ENCODE assay signal across 8 cellular contexts in genomic region chr9:138147556-138147955, GRCh38.
DNase-seq lines count a peak whose midpoint lies in the region; TF ChIP-seq lines count a peak whose summit lies in the region.
"Not testable (repeated sequence)": the region's sequence is repeated elsewhere in the genome, so short reads cannot be mapped to it uniquely, and the experiment has no call there.

No MANE protein-coding gene starts in this region.

- not testable (repeated sequence) for H3K18ac ChIP-seq in trophoblast cell (ENCODE audit: low read length)

- not testable (repeated sequence) for H3K27me3 Mint-ChIP-seq in endothelial cell (ENCODE audit: unreplicated experiment)

- not testable (repeated sequence) for H3K36me3 Mint-ChIP-seq in endothelial cell (ENCODE audit: low read depth, unreplicated experiment)

- not testable (repeated sequence) for H3K14ac ChIP-seq in trophoblast cell (ENCODE audit: low read length)

- intact Hi-C loops in thyroid gland (cut with DNase I): not testable (repeated sequence)

- H3K9me3 Mint-ChIP-seq in endothelial cell (ENCODE audit: unreplicated experiment): not testable (repeated sequence)

- not testable (repeated sequence) for H3K23ac ChIP-seq in trophoblast cell (ENCODE audit: low read length)

- not testable (repeated sequence) for H3K9ac ChIP-seq in OCI-LY3 (ENCODE audit: low read length); trophoblast cell (ENCODE audit: low read length)

- DNase-seq in DMS 273 (lab: John Stamatoyannopoulos, UW; ENCODE audit: unreplicated experiment) (peak; percentile 31), activated T-cell treated with anti-CD3 and anti-CD28 coated beads for 4 hours (peak; percentile 8), endothelial cell (ENCODE audit: low spot score) (peak; percentile 81), iris pigment epithelial cell (ENCODE audit: low read depth) (peak; percentile 16), trophoblast cell (peak; percentile 7 to 47), thyroid gland (peak; percentile 55 to 73)
- DNase-seq in LNCaP clone FGC (ENCODE audit: low read depth): not testable (repeated sequence)

- H3K27ac Mint-ChIP-seq in endothelial cell (ENCODE audit: unreplicated experiment): not testable (repeated sequence)

- TF ChIP-seq CTCF in LNCaP clone FGC (IDR thresholded peaks at IDR 0.05; ENCODE audit: control insufficient read depth, extremely low read depth, insufficient read depth) (peak; percentile 31), OCI-LY3 (IDR thresholded peaks at IDR 0.05; ENCODE audit: low read depth, low read length) (peak; percentile 29), endothelial cell (IDR thresholded peaks at IDR 0.05; ENCODE audit: unreplicated experiment) (peak; percentile 79), thyroid gland (IDR thresholded peaks at IDR 0.05) (peak in 1 of 6 experiments; percentile 37)

- not testable (repeated sequence) for H3K79me1 ChIP-seq in trophoblast cell (ENCODE audit: low read length)

- not testable (repeated sequence) for H4K20me1 ChIP-seq in OCI-LY3 (ENCODE audit: insufficient read depth, low read length)

- H3K4me3 ChIP-seq in LNCaP clone FGC (ENCODE audit: low read depth, low read length): peak overlapping the region; percentile 36
- peak overlapping the region; percentile 62 for H3K4me3 ChIP-seq in OCI-LY3 (ENCODE audit: low read length)
- not testable (repeated sequence) for H3K4me3 ChIP-seq in trophoblast cell (ENCODE audit: low read depth, low read length); thyroid gland (replicated peaks in 1 of 3)

- H3K9me3 ChIP-seq in OCI-LY3 (ENCODE audit: insufficient read depth, low read length); thyroid gland: not testable (repeated sequence)
- peaks cover 14% of the 10 kb centered on the region for H3K9me3 ChIP-seq in trophoblast cell (ENCODE audit: insufficient read depth, low read depth, low read length)

- H3K79me2 ChIP-seq in OCI-LY3 (ENCODE audit: low read length); trophoblast cell (ENCODE audit: control insufficient read depth, insufficient read depth, low read length, poor library complexity): not testable (repeated sequence)

- H4K12ac ChIP-seq in trophoblast cell (ENCODE audit: low read depth, low read length): not testable (repeated sequence)

- H2BK5ac ChIP-seq in trophoblast cell (ENCODE audit: low read depth, low read length, poor library complexity): not testable (repeated sequence)

- not testable (repeated sequence) for H2BK120ac ChIP-seq in trophoblast cell (ENCODE audit: insufficient read depth, low read length, poor library complexity)

- not testable (repeated sequence) for TF ChIP-seq POLR2A in thyroid gland (IDR thresholded peaks at IDR 0.05)

- H3K27me3 ChIP-seq in OCI-LY3 (ENCODE audit: low read depth, low read length); trophoblast cell (ENCODE audit: insufficient read depth, low read length); thyroid gland: not testable (repeated sequence)

- not testable (repeated sequence) for H4K8ac ChIP-seq in trophoblast cell (ENCODE audit: low read depth, low read length)

- not testable (repeated sequence) for H3K4ac ChIP-seq in trophoblast cell (ENCODE audit: low read depth, low read length)

- not testable (repeated sequence) for H3K4me3 Mint-ChIP-seq in endothelial cell (ENCODE audit: unreplicated experiment)

- no CpG with 5 or more reads among the region's 34 CpGs for WGBS in trophoblast cell (ENCODE audit: extremely low coverage, insufficient coverage, insufficient read length)
- WGBS in thyroid gland, 2 donors: no CpG with 5 or more reads among the region's 34 CpGs

- not testable (repeated sequence) for H3K4me1 ChIP-seq in OCI-LY3 (ENCODE audit: low read length); trophoblast cell (ENCODE audit: control insufficient read depth in 1 of 2, insufficient read depth in 2 of 2, low read length in 2 of 2); thyroid gland

- not testable (repeated sequence) for H3K27ac ChIP-seq in OCI-LY3 (ENCODE audit: low read length); trophoblast cell (ENCODE audit: low read depth, low read length); thyroid gland

- H2AK5ac ChIP-seq in trophoblast cell (ENCODE audit: low read length): not testable (repeated sequence)

- H3K4me2 ChIP-seq in OCI-LY3 (ENCODE audit: low read length): peak overlapping the region; percentile 44
- H3K4me2 ChIP-seq in trophoblast cell (ENCODE audit: low read length): not testable (repeated sequence)

- not testable (repeated sequence) for H2AFZ ChIP-seq in OCI-LY3 (ENCODE audit: low read depth, low read length); trophoblast cell (ENCODE audit: insufficient read depth, low read length, poor library complexity)

- not testable (repeated sequence) for H2BK12ac ChIP-seq in trophoblast cell (ENCODE audit: low read length)

- H3K36me3 ChIP-seq in OCI-LY3 (replicated peaks; ENCODE audit: low read depth, low read length); trophoblast cell (ENCODE audit: control insufficient read depth in 1 of 2, insufficient read depth in 2 of 2, low read length in 2 of 2); thyroid gland: not testable (repeated sequence)

- not testable (repeated sequence) for H3K4me1 Mint-ChIP-seq in endothelial cell (ENCODE audit: unreplicated experiment)

- not testable (repeated sequence) for H4K91ac ChIP-seq in trophoblast cell (ENCODE audit: low read depth, low read length)
